16 cellular contexts compared by ENCODE assay signal in genomic region chr20:13105071-13105470, GRCh38.
"Had no signal": no experiment of that assay in that cellular context is flagged by ENCODE, and none has a peak within 500 bp of the region (broad histone marks: within the 10 kb centered on the region; RNA-seq: fewer than 3 reads in every experiment).

No MANE protein-coding gene starts in this region.

- FAIRE-seq: bronchial epithelial cell, small intestine had no signal

- H3K9me3 ChIP-seq: ascending aorta, gastrocnemius medialis, right atrium auricular region, suprapubic skin, upper lobe of right lung had no signal

- ATAC-seq: gastrocnemius medialis, upper lobe of right lung had no signal

- H3K9me3 Mint-ChIP-seq: activated naive CD4-positive, alpha-beta T cell treated with anti-CD3 and anti-CD28 coated beads, Interleukin-2, amount 10 ng/mL, durations not matched to agents 7 days and 5 days; naive B cell; stimulated activated naive CD8-positive, alpha-beta T cell treated with anti-CD3 and anti-CD28 coated beads, Interleukin-15, Interleukin-2, amounts not matched to agents 100 ng/mL and 50 ng/mL, for 24 hours had no signal

- H3K4me3 ChIP-seq: ascending aorta, gastrocnemius medialis, right atrium auricular region, suprapubic skin, upper lobe of right lung had no signal

- H3K36me3 Mint-ChIP-seq: activated naive CD4-positive, alpha-beta T cell treated with anti-CD3 and anti-CD28 coated beads, Interleukin-2, amount 10 ng/mL, durations not matched to agents 7 days and 5 days; naive B cell had no signal

- H3K4me3 Mint-ChIP-seq: activated naive CD4-positive, alpha-beta T cell treated with anti-CD3 and anti-CD28 coated beads, Interleukin-2, amount 10 ng/mL, durations not matched to agents 7 days and 5 days; naive B cell; stimulated activated naive CD8-positive, alpha-beta T cell treated with anti-CD3 and anti-CD28 coated beads, Interleukin-15, Interleukin-2, amounts not matched to agents 100 ng/mL and 50 ng/mL, for 24 hours had no signal

- H3K27ac ChIP-seq: ascending aorta, epithelial cell of prostate, gastrocnemius medialis, right atrium auricular region, suprapubic skin, upper lobe of right lung, VCaP had no signal

- H3K36me3 ChIP-seq: ascending aorta, gastrocnemius medialis, right atrium auricular region, upper lobe of right lung had no signal

- H3K4me1 ChIP-seq: ascending aorta, gastrocnemius medialis, right atrium auricular region, upper lobe of right lung had no signal

- H3K4me1 Mint-ChIP-seq: activated naive CD4-positive, alpha-beta T cell treated with anti-CD3 and anti-CD28 coated beads, Interleukin-2, amount 10 ng/mL, durations not matched to agents 7 days and 5 days; naive B cell had no signal

- H3K27me3 ChIP-seq: ascending aorta, gastrocnemius medialis, right atrium auricular region, suprapubic skin, upper lobe of right lung had no signal

- DNase-seq: activated CD4-positive, alpha-beta T cell treated with anti-CD3 and anti-CD28 coated beads, Interleukin-2, amount 50 U/mL, for 48 hours; activated naive CD4-positive, alpha-beta T cell treated with anti-CD3 and anti-CD28 coated beads, Interleukin-2, amount 10 ng/mL, durations not matched to agents 7 days and 5 days; activated T-cell treated with anti-CD3 and anti-CD28 coated beads, Interleukin-2, amount 50 U/mL, for 1 hour; gastrocnemius medialis; naive B cell; nucleus accumbens; posterior cingulate gyrus; upper lobe of right lung had no signal

- H3K27ac Mint-ChIP-seq: activated naive CD4-positive, alpha-beta T cell treated with anti-CD3 and anti-CD28 coated beads, Interleukin-2, amount 10 ng/mL, durations not matched to agents 7 days and 5 days; naive B cell; stimulated activated naive CD8-positive, alpha-beta T cell treated with anti-CD3 and anti-CD28 coated beads, Interleukin-15, Interleukin-2, amounts not matched to agents 100 ng/mL and 50 ng/mL, for 24 hours had no signal
